ENCODE assay signal across 15 cellular contexts in the genomic region with DNA sequence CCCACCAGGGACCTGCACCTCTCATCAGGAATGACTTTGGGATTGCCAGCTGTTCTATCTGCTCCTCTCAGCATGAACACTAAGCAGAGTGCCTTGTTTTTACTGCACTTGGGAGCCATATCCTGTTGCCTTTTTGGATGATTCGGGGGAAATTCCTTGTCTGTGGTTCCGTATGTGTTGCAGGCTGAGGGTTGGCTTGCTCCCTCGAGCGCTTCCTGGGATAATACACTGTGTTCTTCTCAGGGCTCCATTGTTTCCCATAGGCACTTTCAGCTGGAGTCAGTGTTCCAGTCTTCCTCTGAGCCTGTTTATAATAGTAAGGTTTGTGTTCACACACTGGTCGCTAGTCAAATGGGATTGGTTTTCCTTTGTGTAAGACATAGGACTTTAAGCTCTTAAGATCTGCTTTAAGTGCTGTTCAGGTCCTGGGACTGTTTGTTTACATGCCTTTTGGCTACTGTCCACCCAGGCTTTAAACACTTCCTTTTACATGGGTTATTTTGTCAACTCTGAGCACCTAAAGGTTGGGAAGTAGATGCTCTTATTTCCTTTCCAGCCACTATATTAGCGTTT. TPM values are rescaled to one million over a fixed set of nuclear protein-coding genes. Genes with fewer than 3 reads are reported as not detected.
A peak's percentile ranks its signal among the peaks of the same experiment; 100 is the strongest.
DNase-seq lines count a peak whose midpoint lies in the region; FAIRE-seq and TF ChIP-seq lines count a peak whose summit lies in the region.
"Had no signal": no experiment of that assay in that cellular context is flagged by ENCODE, and none has a peak within 500 bp of the region (broad histone marks: within the 10 kb centered on the region; RNA-seq: fewer than 3 reads in every experiment).

No MANE protein-coding gene starts in this region.

- peaks cover 6% of the 10 kb centered on the region for H3K36me3 Mint-ChIP-seq in neural crest cell (ENCODE audit: low read depth)

- H3K27me3 Mint-ChIP-seq in neural crest cell (ENCODE audit: low read depth) = no peaks in the 10 kb centered on the region

- H3K4me1 Mint-ChIP-seq in neural crest cell = peaks cover 76% of the 10 kb centered on the region

- H3K4me3 Mint-ChIP-seq in neural crest cell = peak overlapping the region; percentile 8
- H3K4me3 Mint-ChIP-seq: stimulated activated naive CD8-positive, alpha-beta T cell treated with anti-CD3 and anti-CD28 coated beads, Interleukin-15, Interleukin-2, amounts not matched to agents 100 ng/mL and 50 ng/mL, for 24 hours had no signal

- no peaks in the 10 kb centered on the region for H3K9me3 Mint-ChIP-seq in neural crest cell
- H3K9me3 Mint-ChIP-seq: stimulated activated naive CD8-positive, alpha-beta T cell treated with anti-CD3 and anti-CD28 coated beads, Interleukin-15, Interleukin-2, amounts not matched to agents 100 ng/mL and 50 ng/mL, for 24 hours had no signal

- H3K27ac Mint-ChIP-seq in neural crest cell (ENCODE audit: unreplicated experiment) = no peak overlapping the region
- H3K27ac Mint-ChIP-seq: stimulated activated naive CD8-positive, alpha-beta T cell treated with anti-CD3 and anti-CD28 coated beads, Interleukin-15, Interleukin-2, amounts not matched to agents 100 ng/mL and 50 ng/mL, for 24 hours had no signal

- FAIRE-seq in frontal cortex (lab: Jason Lieb, UNC) = no peak

- TF ChIP-seq CTCF in fibroblast of mammary gland (conservative IDR thresholded peaks at IDR 0.05; ENCODE audit: control insufficient read depth, insufficient read depth, low read depth, low read length) (no peak), neural crest cell (conservative IDR thresholded peaks at IDR 0.05) (no peak)

- DNase-seq in DMS79 (lab: John Stamatoyannopoulos, UW) (peak; percentile 52), NCI-H1694 (lab: John Stamatoyannopoulos, UW) (peak; percentile 41), fibroblast of mammary gland (ENCODE audit: low read depth) (peak; percentile 44), neural crest cell (ENCODE audit: low read depth, low spot score) (no peak), superior temporal gyrus (ENCODE audit: extremely low spot score) (no peak), frontal cortex (ENCODE audit: low spot score in 2 of 2) (no peak), GDM1 (lab: John Stamatoyannopoulos, UW) (no peak), hypothalamus (lab: John Stamatoyannopoulos, UW) (no peak)
- DNase-seq: activated CD4-positive, alpha-beta T cell treated with anti-CD3 and anti-CD28 coated beads, Interleukin-2, amount 50 U/mL, for 48 hours; activated naive CD4-positive, alpha-beta T cell treated with anti-CD3 and anti-CD28 coated beads, Interleukin-2, amount 50 U/mL, for 16 hours; colonic mucosa; MM.1S; stimulated activated CD4-positive, alpha-beta T cell treated with anti-CD3 and anti-CD28 coated beads, Interleukin-1b, Interleukin-23, amount 100 ng/mL, for 48 hours had no signal

- no peak overlapping the region for H3K4me3 ChIP-seq in fibroblast of mammary gland (ENCODE audit: control insufficient read depth, low read depth, low read length)
- H3K4me3 ChIP-seq: BLaER1 treated with 17β-estradiol and CSF1 and Interleukin-3, amounts not matched to agents 10 nM and 100 nM; colonic mucosa had no signal

RNA-seq across cellular contexts. Expression of gene BOC, which starts 23.4 kb away (rescaled TPM):
- total RNA-seq in neural crest cell (114 and 130 TPM in 2 replicates), frontal cortex (3.3 TPM)

Comparison
In these comparisons a context has a peak if more than half of its experiments do, and no peak if none do; other contexts are left out.
1. DNase-seq: peak in DMS79 (single experiment), NCI-H1694 (single experiment) and fibroblast of mammary gland (single experiment); none in neural crest cell (single experiment), superior temporal gyrus (single experiment), frontal cortex (0 of 2), GDM1 (single experiment) and hypothalamus (0 of 51).
2. RNA of gene BOC, which starts 23.4 kb away (total RNA-seq): 114 to 130 TPM in neural crest cell; 3.3 TPM in frontal cortex (single experiment); every median in the first group is over 10 times any median in the second.